In the genomic region with DNA sequence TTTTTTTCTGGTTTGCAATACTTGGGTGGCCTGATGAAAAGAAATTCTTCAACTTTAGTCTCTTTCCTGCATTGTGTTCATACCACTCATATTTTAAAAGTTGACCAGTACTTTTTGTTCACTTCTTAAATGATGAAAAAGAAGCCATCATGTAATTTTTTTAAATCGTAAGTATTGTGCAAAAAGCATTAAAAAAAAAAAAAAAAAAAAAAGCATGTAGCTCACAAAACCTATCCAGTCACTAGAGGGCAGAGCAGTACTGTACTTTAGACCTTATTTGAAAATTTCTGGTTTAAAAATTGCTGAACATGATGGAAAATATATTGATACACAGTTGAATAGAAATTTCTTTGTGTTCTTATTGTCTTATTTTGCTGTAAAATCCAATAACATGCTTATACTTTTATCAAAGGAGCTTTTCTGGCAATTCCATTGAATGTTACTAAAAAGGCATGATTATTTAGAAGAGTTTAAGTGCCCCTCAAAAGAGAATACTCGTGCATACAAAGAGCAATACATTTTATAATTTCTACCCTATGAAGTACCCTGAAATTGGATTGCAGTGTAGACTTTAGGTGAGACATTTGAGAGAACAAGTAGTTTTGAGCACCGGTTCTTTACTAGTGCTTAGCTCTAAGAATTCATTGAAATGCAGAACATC, we compare ENCODE assay signal across 1 cellular context.
A peak's percentile ranks its signal among the peaks of the same experiment; 100 is the strongest.
TF ChIP-seq lines count a peak whose summit lies in the region.

No MANE protein-coding gene starts in this region.

TF ChIP-seq in HepG2, 621 proteins besides CTCF, POLR2A, EP300 and RAD21 (continued from another document):
- 0 out of 4 replicates have a peak, but pooled peaks of 1 of the 2 experiments have one; percentile 6 for TF ChIP-seq MAFK (conservative IDR thresholded peaks at IDR 0.05 in 1 of 2, IDR thresholded peaks at IDR 0.05 in 1 of 2; ENCODE audit: low read length in 2 of 2)
- no peak for TF ChIP-seq RBAK (CRISPR knock-in tag; IDR thresholded peaks at IDR 0.05)
- no peak for TF ChIP-seq ZNF512B (CRISPR knock-in tag; IDR thresholded peaks at IDR 0.05; ENCODE audit: borderline replicate concordance)
- TF ChIP-seq TFAP4 (IDR thresholded peaks at IDR 0.05; ENCODE audit: borderline replicate concordance, low read depth) = no peak
- TF ChIP-seq CHD2 (IDR thresholded peaks at IDR 0.05; ENCODE audit: low read depth, low read length) = no peak
- TF ChIP-seq NFATC3 (CRISPR knock-in tag; IDR thresholded peaks at IDR 0.05) = no peak
- TF ChIP-seq TOPORS (CRISPR knock-in tag; IDR thresholded peaks at IDR 0.05) = no peak
- TF ChIP-seq ZFY (CRISPR knock-in tag; IDR thresholded peaks at IDR 0.05) = no peak
- TF ChIP-seq ZNF761 (CRISPR knock-in tag; conservative IDR thresholded peaks at IDR 0.05) = no peak
